ENCODE assay signal across 8 cellular contexts in the genomic region with DNA sequence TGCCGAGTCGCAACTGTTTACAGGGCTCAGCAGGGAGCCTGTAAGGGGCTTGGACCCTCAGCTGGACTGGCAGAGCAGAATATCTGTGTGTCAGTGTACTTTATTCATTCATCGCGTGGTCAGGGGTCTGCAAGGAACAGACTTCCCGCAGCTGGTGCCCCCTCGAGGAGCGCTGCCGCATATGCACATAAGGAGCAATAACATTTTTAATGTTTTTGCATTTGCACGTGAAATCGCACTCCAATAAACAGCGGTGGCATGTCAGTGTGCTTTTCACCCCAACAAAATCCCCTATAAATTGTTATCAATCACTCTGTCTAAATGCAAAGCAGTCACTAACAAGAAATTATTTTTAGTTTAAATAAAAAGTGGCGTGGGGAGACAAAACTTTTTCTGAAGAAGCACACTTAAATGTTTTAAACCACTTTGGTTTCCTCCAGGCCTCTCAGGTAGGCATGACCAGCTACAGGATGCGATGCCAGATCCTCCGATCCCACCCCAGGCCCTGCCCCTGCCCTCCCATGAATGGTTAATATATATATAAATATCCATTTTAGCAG. TPM values are rescaled to one million over a fixed set of nuclear protein-coding genes. Genes with fewer than 3 reads are reported as not detected.
DNase-seq lines count a peak whose midpoint lies in the region; ATAC-seq and TF ChIP-seq lines count a peak whose summit lies in the region.

No MANE protein-coding gene starts in this region.

- TF ChIP-seq CTCF in C4-2B (conservative IDR thresholded peaks at IDR 0.05) (peak; percentile 89), LNCaP clone FGC (IDR thresholded peaks at IDR 0.05; ENCODE audit: control insufficient read depth, extremely low read depth, insufficient read depth) (peak; percentile 76), osteoblast (IDR thresholded peaks at IDR 0.05; ENCODE audit: extremely low read depth, low read depth, low read length) (peak; percentile 68)

- H3K4me3 ChIP-seq in LNCaP clone FGC (ENCODE audit: low read depth, low read length) (peak overlapping the region; percentile 49), osteoblast (ENCODE audit: insufficient read depth, low read length) (peak overlapping the region; percentile 82)

- H3K9me3 ChIP-seq in osteoblast (ENCODE audit: low read depth, low read length), result no peaks in the 10 kb centered on the region

- H3K27ac ChIP-seq in C4-2B (peak overlapping the region; percentile 30), osteoblast (ENCODE audit: low read depth, low read length) (no peak overlapping the region)

- peaks cover 12% of the 10 kb centered on the region for H3K4me1 ChIP-seq in osteoblast (ENCODE audit: insufficient read depth, low read length)

- ATAC-seq in GM19025 (IDR thresholded peaks at IDR 0.05; ENCODE audit: low read depth, unreplicated experiment), result peak; percentile 17
- no peak for ATAC-seq in HG03097 (IDR thresholded peaks at IDR 0.05; ENCODE audit: low FRiP score, unreplicated experiment)

- H3K27me3 ChIP-seq in osteoblast (ENCODE audit: insufficient read depth, low read length), result no peaks in the 10 kb centered on the region

- no peaks in the 10 kb centered on the region for H3K79me2 ChIP-seq in osteoblast (ENCODE audit: insufficient read depth, low read length)

- H4K20me1 ChIP-seq in osteoblast (ENCODE audit: insufficient read depth, low read length), result no peaks in the 10 kb centered on the region

- H2AFZ ChIP-seq in osteoblast (ENCODE audit: low read length), result peak overlapping the region; percentile 96

- no peak for DNase-seq in LNCaP clone FGC (ENCODE audit: low read depth)
- peak; percentile 23 to 32 for DNase-seq in activated CD4-positive, alpha-beta T cell treated with anti-CD3 and anti-CD28 coated beads, Interleukin-2, amount 50 U/mL, for 48 hours
- peak; percentile 18 for DNase-seq in fibroblast of the conjunctiva (ENCODE audit: low read depth)
- DNase-seq in osteoblast (ENCODE audit: insufficient read length, low spot score, missing footprints), result peak; percentile 71
- no peak for DNase-seq in central memory CD4-positive, alpha-beta T cell

- no peaks in the 10 kb centered on the region for H3K36me3 ChIP-seq in osteoblast (ENCODE audit: insufficient read depth, low read length)

- H3K4me2 ChIP-seq in osteoblast (ENCODE audit: insufficient read depth, low read length), result peak overlapping the region; percentile 83

RNA-seq across cellular contexts. Expression of a gene that starts 3.5 kb away (rescaled TPM):
- total RNA-seq in osteoblast, result not detected in 2 replicates

Comparison
In these comparisons a context has a peak if more than half of its experiments do, and no peak if none do; other contexts are left out.
1. DNase-seq: peak in activated CD4-positive, alpha-beta T cell treated with anti-CD3 and anti-CD28 coated beads, Interleukin-2, amount 50 U/mL, for 48 hours (2 of 2), fibroblast of the conjunctiva (single experiment) and osteoblast (single experiment); none in LNCaP clone FGC (single experiment) and central memory CD4-positive, alpha-beta T cell (single experiment).
2. Peak in every context shown above with its lines, with median percentiles within 50 percentile points of each other: CTCF ChIP-seq.